Comparison of ENCODE assay signal across 24 cellular contexts in genomic region chr2:169476459-169476858, GRCh38. TPM values are rescaled to one million over a fixed set of nuclear protein-coding genes. Genes with fewer than 3 reads are reported as not detected.
A peak's percentile ranks its signal among the peaks of the same experiment; 100 is the strongest.
DNase-seq lines count a peak whose midpoint lies in the region; ATAC-seq, FAIRE-seq and TF ChIP-seq lines count a peak whose summit lies in the region.
"Had no signal": no experiment of that assay in that cellular context is flagged by ENCODE, and none has a peak within 500 bp of the region (broad histone marks: within the 10 kb centered on the region; RNA-seq: fewer than 3 reads in every experiment).

No MANE protein-coding gene starts in this region.

- H3K4me1 Mint-ChIP-seq in activated naive CD8-positive, alpha-beta T cell treated with anti-CD3 and anti-CD28 coated beads, Interleukin-2, amount 50 U/mL, for 24 hours, result peaks cover 18% of the 10 kb centered on the region
- H3K4me1 Mint-ChIP-seq in activated naive CD8-positive, alpha-beta T cell treated with anti-CD3 and anti-CD28 coated beads for 36 hours, result peaks cover 14% of the 10 kb centered on the region

- H3K36me3 ChIP-seq in mammary epithelial cell (ENCODE audit: insufficient read depth, low read length), result no peaks in the 10 kb centered on the region
- H3K36me3 ChIP-seq: left lung had no signal

- no peaks in the 10 kb centered on the region for H4K20me1 ChIP-seq in mammary epithelial cell (ENCODE audit: insufficient read depth, low read length)

- 57% methylated on average over 3 of the region's 3 CpGs for WGBS in mammary epithelial cell (ENCODE audit: low coverage, missing lambda C conversion rate)

- CTCF ChIA-PET in mammary epithelial cell (lab: Charles Lee; ENCODE audit: low non-redundant PET), result no interaction called here

- peaks cover 5% of the 10 kb centered on the region for H3K4me1 ChIP-seq in mammary epithelial cell (ENCODE audit: insufficient read depth, low read length)

- BruUV-seq in mammary epithelial cell (replicated peaks; lab: Mats Ljungman, UMichigan), result no TSS peak

- dilution Hi-C loops in mammary epithelial cell (cut with HindIII; ENCODE audit: low sequenced_read_pairs), result no loop called here

- no peaks in the 10 kb centered on the region for H3K9me3 Mint-ChIP-seq in activated naive CD8-positive, alpha-beta T cell treated with anti-CD3 and anti-CD28 coated beads, Interleukin-2, amount 50 U/mL, for 24 hours
- no peaks in the 10 kb centered on the region for H3K9me3 Mint-ChIP-seq in activated naive CD8-positive, alpha-beta T cell treated with anti-CD3 and anti-CD28 coated beads for 36 hours
- H3K9me3 Mint-ChIP-seq: activated naive CD4-positive, alpha-beta T cell treated with anti-CD3 and anti-CD28 coated beads, Interleukin-2, amount 50 U/mL, for 72 hours; HFFc6 had no signal

- DNase-seq in activated naive CD8-positive, alpha-beta T cell treated with anti-CD3 and anti-CD28 coated beads, Interleukin-2, amount 50 U/mL, for 24 hours, result no peak
- no peak for DNase-seq in activated naive CD8-positive, alpha-beta T cell treated with anti-CD3 and anti-CD28 coated beads for 36 hours
- DNase-seq in NCI-H2107 treated with DMSO at 0.1 percent for 48 hours (lab: John Stamatoyannopoulos, UW; ENCODE audit: unreplicated experiment), result peak; percentile 81
- peak; percentile 80 for DNase-seq in mammary epithelial cell
- peak; percentile 25 for DNase-seq in urothelium cell line (ENCODE audit: low spot score)
- no peak for DNase-seq in 8988T
- DNase-seq in kidney glomerular epithelial cell (lab: John Stamatoyannopoulos, UW), result no peak
- DNase-seq in D721Med (ENCODE audit: insufficient read length, low spot score), result no peak
- DNase-seq: ACHN; activated CD4-positive, alpha-beta T cell treated with anti-CD3 and anti-CD28 coated beads for 1 hour; C1 segment of cervical spinal cord; HFFc6; left lung; NCI-H1105; NCI-H345; NK-92 treated with Interleukin-12 subunit alpha and Interleukin-12 subunit beta, amount 100 ng/mL, for 24 hours; SK-N-SH; stimulated activated CD4-positive, alpha-beta T cell treated with anti-CD3 and anti-CD28 coated beads, Interleukin-12 subunit alpha, Interleukin-12 subunit beta, amount 100 ng/mL, for 4 hours; stimulated activated CD8-positive, alpha-beta memory T cell treated with anti-CD3 and anti-CD28 coated beads, Interleukin-4, amount 100 ng/mL, for 48 hours; T-helper 9 cell had no signal

- H3K79me2 ChIP-seq in mammary epithelial cell (ENCODE audit: insufficient read depth, low read length), result no peaks in the 10 kb centered on the region

- FAIRE-seq in urothelium cell line (lab: Jason Lieb, UNC) (no peak), D721Med (lab: Jason Lieb, UNC) (no peak)
- FAIRE-seq: RCC 7860 had no signal

- no peak overlapping the region for H3K4me3 ChIP-seq in mammary epithelial cell (replicated peaks in 1 of 3; ENCODE audit: insufficient read depth in 1 of 3, low read depth in 2 of 3, low read length in 3 of 3)
- H3K4me3 ChIP-seq: left lung had no signal

- ATAC-seq in activated naive CD8-positive, alpha-beta T cell treated with anti-CD3 and anti-CD28 coated beads, Interleukin-2, amount 50 U/mL, for 24 hours, result peak; percentile 37
- ATAC-seq: activated naive CD4-positive, alpha-beta T cell treated with anti-CD3 and anti-CD28 coated beads, Interleukin-2, amount 50 U/mL, for 72 hours; left lung had no signal

- no peak overlapping the region for H3K4me3 Mint-ChIP-seq in activated naive CD8-positive, alpha-beta T cell treated with anti-CD3 and anti-CD28 coated beads, Interleukin-2, amount 50 U/mL, for 24 hours
- H3K4me3 Mint-ChIP-seq in activated naive CD8-positive, alpha-beta T cell treated with anti-CD3 and anti-CD28 coated beads for 36 hours, result no peak overlapping the region
- H3K4me3 Mint-ChIP-seq: HFFc6, neural crest cell had no signal

- no peak overlapping the region for H3K27ac ChIP-seq in mammary epithelial cell (ENCODE audit: insufficient read depth, low read depth, low read length)
- H3K27ac ChIP-seq: KMS-11, left lung had no signal

- no peaks in the 10 kb centered on the region for H3K9me3 ChIP-seq in mammary epithelial cell (replicated peaks; ENCODE audit: insufficient read depth, low read length)
- H3K9me3 ChIP-seq: left lung, SK-N-SH had no signal

- H3K27ac Mint-ChIP-seq in activated naive CD8-positive, alpha-beta T cell treated with anti-CD3 and anti-CD28 coated beads, Interleukin-2, amount 50 U/mL, for 24 hours, result no peak overlapping the region
- no peak overlapping the region for H3K27ac Mint-ChIP-seq in activated naive CD8-positive, alpha-beta T cell treated with anti-CD3 and anti-CD28 coated beads for 36 hours
- H3K27ac Mint-ChIP-seq: activated naive CD4-positive, alpha-beta T cell treated with anti-CD3 and anti-CD28 coated beads, Interleukin-2, amount 50 U/mL, for 72 hours; HFFc6 had no signal

- intact Hi-C loops in mammary epithelial cell (cut with micrococcal nuclease), result no loop called here

- no peak overlapping the region for H2AFZ ChIP-seq in mammary epithelial cell (ENCODE audit: low read depth, low read length)

- H3K36me3 Mint-ChIP-seq in activated naive CD8-positive, alpha-beta T cell treated with anti-CD3 and anti-CD28 coated beads, Interleukin-2, amount 50 U/mL, for 24 hours (ENCODE audit: low read depth), result no peaks in the 10 kb centered on the region
- H3K36me3 Mint-ChIP-seq in activated naive CD8-positive, alpha-beta T cell treated with anti-CD3 and anti-CD28 coated beads for 36 hours, result no peaks in the 10 kb centered on the region
- H3K36me3 Mint-ChIP-seq: activated naive CD4-positive, alpha-beta T cell treated with anti-CD3 and anti-CD28 coated beads, Interleukin-2, amount 50 U/mL, for 72 hours had no signal

- H3K9ac ChIP-seq in mammary epithelial cell (ENCODE audit: insufficient read depth, low read length), result no peak overlapping the region
- H3K9ac ChIP-seq: KMS-11, SK-N-SH had no signal

- H3K4me2 ChIP-seq in mammary epithelial cell (ENCODE audit: insufficient read depth, low read depth, low read length), result no peak overlapping the region
- H3K4me2 ChIP-seq: KMS-11, SK-N-SH had no signal

- H3K27me3 ChIP-seq in mammary epithelial cell (ENCODE audit: insufficient read depth, low read length), result no peaks in the 10 kb centered on the region
- H3K27me3 ChIP-seq: left lung had no signal

- TF ChIP-seq CTCF in mammary epithelial cell (conservative IDR thresholded peaks at IDR 0.05 in 1 of 2, IDR thresholded peaks at IDR 0.05 in 1 of 2; ENCODE audit: extremely low read depth in 1 of 2, insufficient read depth in 1 of 2, low read depth in 1 of 2, low read length in 2 of 2), result no peak
- TF ChIP-seq CTCF in D721Med (IDR thresholded peaks at IDR 0.05; ENCODE audit: insufficient read depth, missing control alignments), result no peak

- H3K27me3 Mint-ChIP-seq in activated naive CD8-positive, alpha-beta T cell treated with anti-CD3 and anti-CD28 coated beads, Interleukin-2, amount 50 U/mL, for 24 hours, result no peaks in the 10 kb centered on the region
- H3K27me3 Mint-ChIP-seq in activated naive CD8-positive, alpha-beta T cell treated with anti-CD3 and anti-CD28 coated beads for 36 hours, result no peaks in the 10 kb centered on the region

- in situ Hi-C loops in mammary epithelial cell (cut with MboI; ENCODE audit: low sequenced_read_pairs in 2 of 2), result no loop called here

RNA-seq across cellular contexts. Expression of gene BBS5, which starts 2.8 kb away (rescaled TPM):
- total RNA-seq in activated naive CD8-positive, alpha-beta T cell treated with anti-CD3 and anti-CD28 coated beads for 36 hours, result 1 to 10 TPM; 3.5 to 5.0 TPM
- 1 to 10 TPM; 5.9 to 6.2 TPM for total RNA-seq in mammary epithelial cell
- 1.7 TPM for polyA plus RNA-seq in mammary epithelial cell
- polyA minus RNA-seq in mammary epithelial cell, result not detected

RNA-seq across cellular contexts. Expression of gene KLHL41, which starts 33.0 kb away (rescaled TPM):
- under 1 TPM; 0.14 to 0.20 TPM for total RNA-seq in activated naive CD8-positive, alpha-beta T cell treated with anti-CD3 and anti-CD28 coated beads for 36 hours
- total RNA-seq in mammary epithelial cell, result under 1 TPM; 0.16 to 0.17 TPM
- 0.14 TPM for polyA plus RNA-seq in mammary epithelial cell
- polyA minus RNA-seq in mammary epithelial cell, result not detected
- total RNA-seq: activated naive CD4-positive, alpha-beta T cell treated with anti-CD3 and anti-CD28 coated beads, Interleukin-2, amount 50 U/mL, for 72 hours had no signal

Comparison
In these comparisons a context has a peak if more than half of its experiments do, and no peak if none do; other contexts are left out.
1. DNase-seq: peak in NCI-H2107 treated with DMSO at 0.1 percent for 48 hours (single experiment), mammary epithelial cell (single experiment) and urothelium cell line (single experiment); none in activated naive CD8-positive, alpha-beta T cell treated with anti-CD3 and anti-CD28 coated beads, Interleukin-2, amount 50 U/mL, for 24 hours (single experiment), activated naive CD8-positive, alpha-beta T cell treated with anti-CD3 and anti-CD28 coated beads for 36 hours (single experiment), 8988T (single experiment), kidney glomerular epithelial cell (single experiment) and D721Med (single experiment).